In genomic region chr6:23535071-23535470, GRCh38 we compare ENCODE assay signal across 27 cellular contexts.
"Had no signal": no experiment of that assay in that cellular context is flagged by ENCODE, and none has a peak within 500 bp of the region (broad histone marks: within the 10 kb centered on the region; RNA-seq: fewer than 3 reads in every experiment).

No MANE protein-coding gene starts in this region.

- H3K27me3 ChIP-seq: breast epithelium, colonic mucosa, esophagus muscularis mucosa, foreskin keratinocyte, right lobe of liver, stomach, suprapubic skin, tibial nerve had no signal

- H3K4me1 Mint-ChIP-seq: activated B cell treated with CpG ODN at 0.5 μM for 24 hours; activated CD4-positive, alpha-beta T cell treated with anti-CD3 and anti-CD28 coated beads for 36 hours; memory B cell; stimulated activated memory B cell treated with anti-CD40 and anti-IgM and Interleukin-4, amounts not matched to agents 10 μg/mL and 1 μg/mL and 100 μg/mL, for 72 hours had no signal

- H3K36me3 Mint-ChIP-seq: activated naive CD8-positive, alpha-beta T cell; memory B cell; stimulated activated memory B cell treated with anti-CD40 and anti-IgM and Interleukin-4, amounts not matched to agents 10 μg/mL and 1 μg/mL and 100 μg/mL, for 72 hours had no signal

- H3K9me3 Mint-ChIP-seq: activated T-helper 2 cell treated with anti-CD3 and anti-CD28 coated beads, Interferon-gamma antibody, Interleukin-2, Interleukin-4, amounts not matched to agents 10 μg/mL and 5 μg/mL and 100 μg/mL, durations not matched to agents 14 hours and 24 hours and 36 hours; T-helper 1 cell treated with Interleukin-12 subunit alpha and Interleukin-12 subunit beta and Interleukin-4 antibody, amounts not matched to agents 30 μg/mL and 1 μg/mL, for 36 hours had no signal

- H3K4me3 Mint-ChIP-seq: activated B cell treated with CpG ODN at 0.5 μM for 24 hours; activated CD4-positive, alpha-beta T cell treated with anti-CD3 and anti-CD28 coated beads for 36 hours; activated naive CD8-positive, alpha-beta T cell; activated T-cell treated with anti-CD3 and anti-CD28 coated beads, Interleukin-2, amount 50 U/mL, for 24 hours; memory B cell; nephron; stimulated activated memory B cell treated with anti-CD40 and anti-IgM and Interleukin-4, amounts not matched to agents 10 μg/mL and 1 μg/mL and 100 μg/mL, for 72 hours; T-helper 1 cell treated with Interleukin-12 subunit alpha and Interleukin-12 subunit beta and Interleukin-4 antibody, amounts not matched to agents 30 μg/mL and 1 μg/mL, for 36 hours had no signal

- H3K27ac Mint-ChIP-seq: activated B cell treated with CpG ODN at 0.5 μM for 24 hours; activated CD4-positive, alpha-beta T cell treated with anti-CD3 and anti-CD28 coated beads for 36 hours; activated naive CD8-positive, alpha-beta T cell; activated T-cell treated with anti-CD3 and anti-CD28 coated beads, Interleukin-2, amount 50 U/mL, for 24 hours; activated T-helper 2 cell treated with anti-CD3 and anti-CD28 coated beads, Interferon-gamma antibody, Interleukin-2, Interleukin-4, amounts not matched to agents 10 μg/mL and 5 μg/mL and 100 μg/mL, durations not matched to agents 14 hours and 24 hours and 36 hours; memory B cell; stimulated activated memory B cell treated with anti-CD40 and anti-IgM and Interleukin-4, amounts not matched to agents 10 μg/mL and 1 μg/mL and 100 μg/mL, for 72 hours; T-helper 1 cell treated with Interleukin-12 subunit alpha and Interleukin-12 subunit beta and Interleukin-4 antibody, amounts not matched to agents 30 μg/mL and 1 μg/mL, for 36 hours had no signal

- H3K9me3 ChIP-seq: breast epithelium, colonic mucosa, esophagus muscularis mucosa, right lobe of liver, stomach, suprapubic skin, tibial nerve had no signal

- H3K4me3 ChIP-seq: breast epithelium, colonic mucosa, esophagus muscularis mucosa, right lobe of liver, smooth muscle cell, stomach, suprapubic skin, tibial nerve had no signal

- H3K27me3 Mint-ChIP-seq: activated B cell treated with CpG ODN at 0.5 μM for 24 hours; activated CD4-positive, alpha-beta T cell treated with anti-CD3 and anti-CD28 coated beads for 36 hours; activated naive CD8-positive, alpha-beta T cell; activated T-cell treated with anti-CD3 and anti-CD28 coated beads, Interleukin-2, amount 50 U/mL, for 24 hours; memory B cell; stimulated activated memory B cell treated with anti-CD40 and anti-IgM and Interleukin-4, amounts not matched to agents 10 μg/mL and 1 μg/mL and 100 μg/mL, for 72 hours had no signal

- H3K4me2 ChIP-seq: smooth muscle cell had no signal

- DNase-seq: activated B cell treated with CpG ODN at 0.5 μM for 24 hours; activated CD4-positive, alpha-beta T cell treated with anti-CD3 and anti-CD28 coated beads for 36 hours; activated CD4-positive, alpha-beta T cell treated with anti-CD3 and anti-CD28 coated beads, Interleukin-2, amount 50 U/mL, for 4 hours; activated CD8-positive, alpha-beta memory T cell treated with anti-CD3 and anti-CD28 coated beads for 24 hours; activated CD8-positive, alpha-beta memory T cell treated with anti-CD3 and anti-CD28 coated beads, Interleukin-2, amount 50 U/mL, for 4 hours; activated naive CD4-positive, alpha-beta T cell; activated T-cell treated with anti-CD3 and anti-CD28 coated beads, Interleukin-2, amount 50 U/mL, for 24 hours; amniotic stem cell; colonic mucosa; nucleus accumbens; posterior cingulate gyrus; right lobe of liver; stimulated activated CD4-positive, alpha-beta T cell treated with anti-CD3 and anti-CD28 coated beads, Interleukin-15, amount 100 ng/mL, for 24 hours; stomach; T1000 had no signal

- H3K4me1 ChIP-seq: breast epithelium, colonic mucosa, foreskin keratinocyte, stomach, suprapubic skin, tibial nerve had no signal

- H3K36me3 ChIP-seq: breast epithelium, colonic mucosa, esophagus muscularis mucosa, right lobe of liver, stomach, suprapubic skin, tibial nerve had no signal

- H3K27ac ChIP-seq: colonic mucosa, foreskin keratinocyte, right lobe of liver, stomach, suprapubic skin, tibial nerve had no signal
